Comparison of ENCODE assay signal across 8 cellular contexts in the genomic region with DNA sequence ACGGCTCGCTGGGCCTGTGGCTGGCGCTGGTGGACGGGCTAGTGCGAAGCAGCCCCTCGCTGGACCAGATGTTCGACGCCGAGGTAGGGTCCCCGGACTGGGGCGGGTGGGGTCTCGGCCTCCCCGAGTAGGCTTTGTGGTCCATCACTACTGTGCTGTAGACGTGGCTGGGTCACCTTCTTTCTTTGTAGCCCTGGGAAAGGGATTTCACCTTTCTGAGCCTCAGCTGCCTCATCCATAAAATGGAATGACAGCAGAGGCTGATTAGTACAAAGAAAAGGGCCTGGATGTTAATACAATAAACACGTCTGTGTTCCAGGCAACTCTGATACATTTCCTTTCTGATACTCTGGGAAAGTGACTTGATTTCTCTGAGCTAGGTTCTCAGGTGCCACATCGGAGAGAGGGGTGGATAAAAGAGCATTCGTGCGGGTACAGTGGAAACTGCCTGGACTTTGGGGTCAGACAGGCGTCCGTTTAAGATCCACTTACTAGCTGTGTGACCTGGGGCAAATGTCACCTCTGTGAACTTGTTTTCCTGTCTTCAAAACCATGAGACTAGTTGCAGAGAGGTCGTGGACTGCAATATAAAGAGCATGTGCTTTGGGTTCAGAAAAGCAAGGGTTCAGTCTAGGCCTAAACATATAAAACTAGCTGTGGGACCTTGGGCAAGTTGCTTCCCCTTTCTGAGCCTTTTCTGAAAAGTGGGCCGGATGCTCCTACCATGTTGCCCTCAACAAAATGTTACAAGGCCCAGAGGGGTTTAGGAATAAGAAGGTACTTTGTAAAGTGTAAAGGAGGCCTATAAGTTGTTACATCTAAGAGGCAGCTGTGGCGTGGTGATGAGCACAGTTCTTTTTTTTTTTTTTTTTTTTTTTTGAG. TPM values are rescaled to one million over a fixed set of nuclear protein-coding genes. Genes with fewer than 3 reads are reported as not detected.
DNase-seq lines count a peak whose midpoint lies in the region; ATAC-seq and TF ChIP-seq lines count a peak whose summit lies in the region.

No MANE protein-coding gene starts in this region.

- DNase-seq in left ventricle myocardium inferior (no peak), left ventricle myocardium superior (no peak), astrocyte of the cerebellum (ENCODE audit: low read depth) (no peak), memory B cell (ENCODE audit: low spot score in 2 of 2) (no peak), uterus (no peak), HuH-7.5 (ENCODE audit: low spot score) (no peak)
- no peak for DNase-seq in stimulated activated CD4-positive, alpha-beta T cell treated with anti-CD3 and anti-CD28 coated beads, Interleukin-1b, Interleukin-23, amount 100 ng/mL, for 48 hours

- no peaks in the 10 kb centered on the region for H3K9me3 Mint-ChIP-seq in memory B cell

- ATAC-seq in left ventricle myocardium superior = no peak
- ATAC-seq in memory B cell (ENCODE audit: low read depth) = no peak
- no peak for ATAC-seq in HG03565 (IDR thresholded peaks at IDR 0.05; ENCODE audit: unreplicated experiment)

- peak overlapping the region; percentile 95 for H3K27ac Mint-ChIP-seq in memory B cell

- H3K4me1 ChIP-seq in left ventricle myocardium inferior (peaks cover 49% of the 10 kb centered on the region), uterus (peaks cover 3 to 5% of the 10 kb centered on the region in 2 donors)

- peaks cover 9% of the 10 kb centered on the region for H3K36me3 Mint-ChIP-seq in memory B cell

- in situ Hi-C loops in astrocyte of the cerebellum (cut with HindIII; ENCODE audit: low sequenced_read_pairs) = no loop called here

- peak overlapping the region; percentile 95 for H3K27ac ChIP-seq in left ventricle myocardium inferior (replicated peaks)
- H3K27ac ChIP-seq in uterus = peak overlapping the region; percentile 94 to 95

- peaks cover 40% of the 10 kb centered on the region for H3K4me1 Mint-ChIP-seq in memory B cell

- intact Hi-C loops in left ventricle myocardium inferior (cut with micrococcal nuclease) (no loop called here), left ventricle myocardium superior (cut with micrococcal nuclease) (no loop called here), uterus (cut with DNase I; ENCODE audit: low total_unique reads) (loop anchor here (2.0 kb wide), 1 partner anchor 73 kb away; no protein-coding TSS in a partner anchor)

- H3K36me3 ChIP-seq in left ventricle myocardium inferior (peaks cover 38% of the 10 kb centered on the region), uterus (no peaks in the 10 kb centered on the region)

- H3K27me3 ChIP-seq in left ventricle myocardium inferior (ENCODE audit: low read depth) (no peaks in the 10 kb centered on the region), uterus (no peaks in the 10 kb centered on the region)

- H3K4me3 Mint-ChIP-seq in memory B cell = peak overlapping the region; percentile 97

- no peaks in the 10 kb centered on the region for H3K9me3 ChIP-seq in left ventricle myocardium inferior (replicated peaks)
- no peaks in the 10 kb centered on the region for H3K9me3 ChIP-seq in uterus

- no peak for TF ChIP-seq CTCF in left ventricle myocardium inferior (IDR thresholded peaks at IDR 0.05; ENCODE audit: borderline replicate concordance)
- no peak for TF ChIP-seq CTCF in astrocyte of the cerebellum (IDR thresholded peaks at IDR 0.05; ENCODE audit: low read depth, low read length, missing control alignments)
- TF ChIP-seq CTCF in uterus (IDR thresholded peaks at IDR 0.05) = no peak

- H3K27me3 Mint-ChIP-seq in memory B cell = no peaks in the 10 kb centered on the region

- peak overlapping the region; percentile 79 for H3K4me3 ChIP-seq in left ventricle myocardium inferior
- peak overlapping the region; percentile 80 for H3K4me3 ChIP-seq in astrocyte of the cerebellum (ENCODE audit: low read depth, low read length)
- H3K4me3 ChIP-seq in uterus = peak overlapping the region; percentile 80 to 85

- TF ChIP-seq POLR2A in uterus (IDR thresholded peaks at IDR 0.05) = no peak

RNA-seq across cellular contexts. Expression of gene SYS1, which starts 0.9 kb away (rescaled TPM):
- total RNA-seq in left ventricle myocardium inferior = 20.8 TPM
- 22.6 TPM for total RNA-seq in left ventricle myocardium superior
- total RNA-seq in uterus = 10 to 100 TPM; 19.0 to 35.6 (median 25.0) TPM

RNA-seq across cellular contexts. Expression of gene TP53TG5, which starts 14.3 kb away (rescaled TPM):
- total RNA-seq in left ventricle myocardium inferior = 0.80 TPM
- 2.1 TPM for total RNA-seq in left ventricle myocardium superior
- 1 to 10 TPM in 1 of 4 donors, not detected in 3; 1.9 TPM for total RNA-seq in uterus

RNA-seq across cellular contexts. Expression of gene SDC4, which starts 15.6 kb away (rescaled TPM):
- total RNA-seq in left ventricle myocardium inferior = 77.4 TPM
- 76.9 TPM for total RNA-seq in left ventricle myocardium superior
- 10 to 100 TPM in 3 of 4 donors, 1 to 10 TPM in 1; 7.9 to 77.9 (median 48.4) TPM for total RNA-seq in uterus

RNA-seq across cellular contexts. Expression of gene DBNDD2, which starts 44.2 kb away (rescaled TPM):
- total RNA-seq in left ventricle myocardium inferior (362 TPM), left ventricle myocardium superior (339 TPM), uterus (10 to 100 TPM in 3 of 4 donors, 1 to 10 TPM in 1; 7.5 to 84.2 (median 62.4) TPM)

RNA-seq across cellular contexts. Expression of gene PIGT, which starts 52.1 kb away (rescaled TPM):
- total RNA-seq in left ventricle myocardium inferior = 126 TPM
- 115 TPM for total RNA-seq in left ventricle myocardium superior
- 10 to 100 TPM; 28.7 to 89.2 (median 62.6) TPM for total RNA-seq in uterus
